ENCODE assay signal across 31 cellular contexts in genomic region chrY:12837550-12837949, GRCh38.
"Had no signal": no experiment of that assay in that cellular context is flagged by ENCODE, and none has a peak within 500 bp of the region (broad histone marks: within the 10 kb centered on the region; RNA-seq: fewer than 3 reads in every experiment).

No MANE protein-coding gene starts in this region.

- H3K4me1 ChIP-seq: Peyer's patch had no signal

- H3K9me3 ChIP-seq: Peyer's patch had no signal

- H3K4me2 ChIP-seq: KMS-11 had no signal

- DNase-seq: activated B cell treated with CpG ODN at 0.5 μM for 24 hours; activated CD4-positive, alpha-beta memory T cell treated with anti-CD3 and anti-CD28 coated beads for 36 hours; activated CD4-positive, alpha-beta T cell treated with anti-CD3 and anti-CD28 coated beads for 4 hours; activated CD4-positive, alpha-beta T cell treated with anti-CD3 and anti-CD28 coated beads, Interleukin-2, amount 50 U/mL, for 1 hour; activated CD4-positive, CD25-positive, alpha-beta regulatory T cell treated with anti-CD3 and anti-CD28 coated beads, Interleukin-2, amount 50 U/mL, for 72 hours; activated CD8-positive, alpha-beta memory T cell treated with anti-CD3 and anti-CD28 coated beads, Interleukin-2, amount 50 U/mL, for 4 hours; activated gamma-delta T cell treated with Interleukin-2 at 50 U/mL for 16 hours; activated naive CD4-positive, alpha-beta T cell treated with anti-CD3 and anti-CD28 coated beads for 36 hours; activated T-cell treated with anti-CD3 and anti-CD28 coated beads for 4 hours; activated T-cell treated with anti-CD3 and anti-CD28 coated beads, Interleukin-2, amount 50 U/mL, for 4 hours; amniotic stem cell; aorta; MM.1S; MV-4-11; NCI-H1092; NCI-H1436 treated with DMSO at 0.1 percent for 48 hours; NCI-H1694 treated with DMSO at 0.1 percent for 48 hours; NCI-H2029; NCI-H345; NCI-H524 treated with DMSO at 0.1 percent for 48 hours; NK-92 treated with Interleukin-12 subunit alpha and Interleukin-12 subunit beta, amount 100 ng/mL, for 24 hours; PC-3; Peyer's patch; RPMI8226; SW 1271; T-helper 1 cell; T-helper 2 cell; T-helper 9 cell had no signal

- H3K4me3 ChIP-seq: cardiac muscle cell, Peyer's patch had no signal

- H3K9ac ChIP-seq: KMS-11 had no signal

- H3K36me3 ChIP-seq: cardiac muscle cell, Peyer's patch had no signal

- H3K27me3 ChIP-seq: cardiac muscle cell, Peyer's patch had no signal

- H3K27ac ChIP-seq: cardiac muscle cell, KMS-11, Peyer's patch, VCaP had no signal

- ATAC-seq: activated T-cell treated with anti-CD3 and anti-CD28 coated beads, Interleukin-2, amount 50 U/mL, for 4 hours; PC-3 had no signal
